29 cellular contexts compared by ENCODE assay signal in genomic region chrX:93354651-93355050, GRCh38.
"Had no signal": no experiment of that assay in that cellular context is flagged by ENCODE, and none has a peak within 500 bp of the region (broad histone marks: within the 10 kb centered on the region; RNA-seq: fewer than 3 reads in every experiment).

No MANE protein-coding gene starts in this region.

- H3K4me1 Mint-ChIP-seq: immature natural killer cell; naive thymus-derived CD4-positive, alpha-beta T cell; neural crest cell; stimulated activated memory B cell treated with anti-CD40 and anti-IgM and Interleukin-4, amounts not matched to agents 10 μg/mL and 1 μg/mL and 100 μg/mL, for 72 hours; stimulated activated naive CD8-positive, alpha-beta T cell treated with anti-CD3 and anti-CD28 coated beads, Interleukin-15, amount 100 ng/mL, for 72 hours had no signal

- H3K4me1 ChIP-seq: heart right ventricle, left ventricle myocardium inferior, right atrium auricular region, tibial nerve, upper lobe of right lung had no signal

- H3K27ac Mint-ChIP-seq: immature natural killer cell; naive thymus-derived CD4-positive, alpha-beta T cell; natural killer cell treated with Interleukin-12 subunit alpha and Interleukin-12 subunit beta and Interleukin-15 and Interleukin-18, amount 100 ng/mL, for 72 hours; progenitor cell of endocrine pancreas; stimulated activated memory B cell treated with anti-CD40 and anti-IgM and Interleukin-4, amounts not matched to agents 10 μg/mL and 1 μg/mL and 100 μg/mL, for 72 hours; stimulated activated naive CD8-positive, alpha-beta T cell treated with anti-CD3 and anti-CD28 coated beads, Interleukin-15, amount 100 ng/mL, for 72 hours had no signal

- H3K9me3 Mint-ChIP-seq: natural killer cell treated with Interleukin-12 subunit alpha and Interleukin-12 subunit beta and Interleukin-15 and Interleukin-18, amount 100 ng/mL, for 72 hours; stimulated activated naive CD8-positive, alpha-beta T cell treated with anti-CD3 and anti-CD28 coated beads, Interleukin-15, amount 100 ng/mL, for 72 hours had no signal

- H3K36me3 ChIP-seq: heart right ventricle, left ventricle myocardium inferior, neutrophil, right atrium auricular region, tibial nerve, upper lobe of right lung had no signal

- H3K4me3 Mint-ChIP-seq: immature natural killer cell; naive thymus-derived CD4-positive, alpha-beta T cell; natural killer cell treated with Interleukin-12 subunit alpha and Interleukin-12 subunit beta and Interleukin-15 and Interleukin-18, amount 100 ng/mL, for 72 hours; neural crest cell; stimulated activated memory B cell treated with anti-CD40 and anti-IgM and Interleukin-4, amounts not matched to agents 10 μg/mL and 1 μg/mL and 100 μg/mL, for 72 hours; stimulated activated naive CD8-positive, alpha-beta T cell treated with anti-CD3 and anti-CD28 coated beads, Interleukin-15, amount 100 ng/mL, for 72 hours had no signal

- H3K36me3 Mint-ChIP-seq: immature natural killer cell; naive thymus-derived CD4-positive, alpha-beta T cell; natural killer cell treated with Interleukin-12 subunit alpha and Interleukin-12 subunit beta and Interleukin-15 and Interleukin-18, amount 100 ng/mL, for 72 hours; stimulated activated memory B cell treated with anti-CD40 and anti-IgM and Interleukin-4, amounts not matched to agents 10 μg/mL and 1 μg/mL and 100 μg/mL, for 72 hours had no signal

- DNase-seq: heart right ventricle; hypothalamus; immature natural killer cell; left ventricle myocardium inferior; mesendoderm; midbrain; mucosa of descending colon; naive thymus-derived CD4-positive, alpha-beta T cell; occipital lobe; stimulated activated CD4-positive, alpha-beta T cell treated with anti-CD3 and anti-CD28 coated beads, Interleukin-1b, Interleukin-23, amount 100 ng/mL, for 48 hours; stimulated activated CD4-positive, alpha-beta T cell treated with anti-CD3 and anti-CD28 coated beads, Interleukin-2, amount 100 ng/mL, for 48 hours; stimulated activated CD4-positive, alpha-beta T cell treated with anti-CD3 and anti-CD28 coated beads, Interleukin-4, amount 100 ng/mL, for 4 hours; stimulated activated CD8-positive, alpha-beta memory T cell treated with anti-CD3 and anti-CD28 coated beads, Interleukin-4, amount 100 ng/mL, for 48 hours; stimulated activated naive CD4-positive, alpha-beta T cell treated with Interleukin-2 at 50 U/mL for 16 hours; stimulated activated naive CD8-positive, alpha-beta T cell treated with anti-CD3 and anti-CD28 coated beads, Interleukin-15, amount 100 ng/mL, for 72 hours; substantia nigra; upper lobe of right lung had no signal

- H3K4me3 ChIP-seq: heart right ventricle, left ventricle myocardium inferior, lung, mucosa of descending colon, right atrium auricular region, skin epidermis, tibial nerve, upper lobe of right lung had no signal

- H3K27me3 ChIP-seq: heart right ventricle, neutrophil, right atrium auricular region, upper lobe of right lung had no signal

- H3K27me3 Mint-ChIP-seq: naive thymus-derived CD4-positive, alpha-beta T cell; natural killer cell treated with Interleukin-12 subunit alpha and Interleukin-12 subunit beta and Interleukin-15 and Interleukin-18, amount 100 ng/mL, for 72 hours; progenitor cell of endocrine pancreas; stimulated activated memory B cell treated with anti-CD40 and anti-IgM and Interleukin-4, amounts not matched to agents 10 μg/mL and 1 μg/mL and 100 μg/mL, for 72 hours; stimulated activated naive CD8-positive, alpha-beta T cell treated with anti-CD3 and anti-CD28 coated beads, Interleukin-15, amount 100 ng/mL, for 72 hours had no signal

- H3K9me3 ChIP-seq: heart right ventricle, left ventricle myocardium inferior, mucosa of descending colon, neutrophil, right atrium auricular region, tibial nerve, upper lobe of right lung had no signal

- H3K27ac ChIP-seq: heart right ventricle, left ventricle myocardium inferior, neutrophil, right atrium auricular region, skin epidermis, tibial nerve, upper lobe of right lung had no signal

- ATAC-seq: heart right ventricle; mucosa of descending colon; naive thymus-derived CD4-positive, alpha-beta T cell; natural killer cell treated with Interleukin-12 subunit alpha and Interleukin-12 subunit beta and Interleukin-15 and Interleukin-18, amount 100 ng/mL, for 72 hours; sciatic nerve; stimulated activated memory B cell treated with anti-CD40 and anti-IgM and Interleukin-4, amounts not matched to agents 10 μg/mL and 1 μg/mL and 100 μg/mL, for 72 hours; stimulated activated naive CD8-positive, alpha-beta T cell treated with anti-CD3 and anti-CD28 coated beads, Interleukin-15, amount 100 ng/mL, for 72 hours; upper lobe of right lung had no signal

- FAIRE-seq: islet of Langerhans, urothelium cell line had no signal
